ENCODE assay signal across 1 cellular context in genomic region chr2:113831156-113831555, GRCh38.
TF ChIP-seq lines count a peak whose summit lies in the region.

No MANE protein-coding gene starts in this region.

TF ChIP-seq in IMR-90, 13 proteins besides CTCF, POLR2A, EP300 and RAD21:
- peak; percentile 91 for TF ChIP-seq NFE2L2 (IDR thresholded peaks at IDR 0.05; ENCODE audit: low read depth, low read length)
- TF ChIP-seq USF2 (IDR thresholded peaks at IDR 0.05; ENCODE audit: low read depth, low read length), result no peak
- peak; percentile 50; the same call in 1 of the 2 replicates for TF ChIP-seq MAFK (IDR thresholded peaks at IDR 0.05; ENCODE audit: low read depth, low read length)
